In the genomic region with DNA sequence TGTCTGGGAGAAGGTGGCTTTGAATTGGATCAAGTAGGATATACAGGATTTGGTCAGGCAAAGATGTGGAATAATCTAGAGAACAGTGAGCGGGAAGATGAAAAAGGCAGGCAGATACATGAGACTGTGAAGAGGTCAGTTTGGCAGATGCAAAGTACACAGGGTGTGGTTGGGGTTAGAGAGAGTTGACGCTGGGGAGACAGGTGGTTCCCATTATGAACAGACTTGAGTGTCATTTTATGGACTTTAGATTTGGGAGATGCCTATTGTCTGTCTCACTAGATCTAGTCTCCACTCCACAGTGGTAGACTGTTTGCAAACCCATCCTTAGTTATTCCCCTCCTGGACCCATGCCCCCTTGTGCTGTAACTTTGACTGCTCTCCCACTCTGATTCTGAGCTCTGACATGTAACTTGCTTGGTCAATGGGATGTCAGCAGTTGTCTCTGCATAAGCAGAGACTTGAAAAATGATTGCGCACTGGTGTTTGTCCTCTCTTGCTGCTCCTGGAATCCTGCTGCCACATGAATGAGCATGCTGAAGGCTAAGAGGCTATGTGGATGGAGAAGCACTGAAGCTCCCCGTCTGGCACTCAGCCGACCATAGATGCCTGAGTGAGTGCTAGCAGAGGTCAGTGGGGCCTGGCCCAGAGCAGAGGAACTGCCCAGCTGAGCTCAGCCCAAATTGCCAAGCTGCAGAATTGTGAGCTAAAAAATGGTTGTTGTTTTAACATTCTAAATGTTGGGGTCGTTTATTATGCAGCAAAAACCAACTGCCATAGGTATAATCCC, we compare ENCODE assay signal across 16 cellular contexts.
DNase-seq lines count a peak whose midpoint lies in the region; ATAC-seq, FAIRE-seq and TF ChIP-seq lines count a peak whose summit lies in the region.
"Had no signal": no experiment of that assay in that cellular context is flagged by ENCODE, and none has a peak within 500 bp of the region (broad histone marks: within the 10 kb centered on the region; RNA-seq: fewer than 3 reads in every experiment).

No MANE protein-coding gene starts in this region.

- CTCF ChIA-PET in HCT116 (lab: Charles Lee): no interaction called here

- H3K36me3 ChIP-seq in HCT116 (ENCODE audit: control insufficient read depth in 1 of 2, insufficient read depth in 2 of 2, low read length in 2 of 2) (no peaks in the 10 kb centered on the region), bronchial epithelial cell (ENCODE audit: control insufficient read depth, insufficient read depth, low read length) (no peaks in the 10 kb centered on the region), mucosa of rectum (ENCODE audit: control insufficient read depth in 2 of 2, insufficient read depth in 2 of 2, low read length in 2 of 2) (no peaks in the 10 kb centered on the region)

- H3K4me1 ChIP-seq in HCT116 (ENCODE audit: control insufficient read depth in 1 of 2, insufficient read depth in 2 of 2, low read length in 2 of 2): peaks cover 3 to 17% of the 10 kb centered on the region in 2 experiments; a peak in 2 of 4 replicates
- peaks cover 16% of the 10 kb centered on the region in 2 donors for H3K4me1 ChIP-seq in mucosa of rectum (ENCODE audit: control insufficient read depth in 2 of 2, insufficient read depth in 2 of 2, low read length in 2 of 2)

- H3K9me3 ChIP-seq in HCT116 (ENCODE audit: control insufficient read depth in 1 of 2, insufficient read depth in 1 of 2, low read depth in 1 of 2, low read length in 2 of 2) (no peaks in the 10 kb centered on the region), mucosa of rectum (ENCODE audit: control insufficient read depth in 2 of 2, low read length in 2 of 2) (no peaks in the 10 kb centered on the region)

- BruUV-seq in HCT116 (replicated peaks; lab: Mats Ljungman, UMichigan): no TSS peak

- H3K9ac ChIP-seq in HCT116 (ENCODE audit: low read length) (no peak overlapping the region), mucosa of rectum (ENCODE audit: low read depth in 1 of 2, low read length in 2 of 2) (no peak overlapping the region)

- intact Hi-C loops in HCT116 (cut with micrococcal nuclease): no loop called here

- peak; percentile 70 for DNase-seq in AG10803 (ENCODE audit: low read depth)
- DNase-seq in HCT116 (ENCODE audit: low read depth, low spot score): no peak
- no peak for DNase-seq in bronchial epithelial cell (ENCODE audit: low read depth)
- DNase-seq in H54 (ENCODE audit: insufficient read length, low spot score): no peak
- no peak for DNase-seq in amygdala (lab: John Stamatoyannopoulos, UW)
- no peak for DNase-seq in GM19239 (ENCODE audit: insufficient read length, low spot score)
- DNase-seq in substantia nigra (lab: John Stamatoyannopoulos, UW): no peak
- DNase-seq: activated CD8-positive, alpha-beta T cell treated with anti-CD3 and anti-CD28 coated beads for 36 hours; cortex of kidney; DND-41; HCEC 1CT; NCI-H2227 treated with DMSO at 0.1 percent for 48 hours; stimulated activated naive CD8-positive, alpha-beta T cell treated with anti-CD3 and anti-CD28 coated beads, Interleukin-15, Interleukin-2, amounts not matched to agents 100 U/mL and 50 U/mL, for 24 hours had no signal

- H2AFZ ChIP-seq in HCT116 (ENCODE audit: low read depth, low read length, poor library complexity, severe bottlenecking): no peak overlapping the region

- no peak for TF ChIP-seq RAD21 in HCT116 (IDR thresholded peaks at IDR 0.05; ENCODE audit: low read depth)

- TF ChIP-seq CTCF in AG10803 (conservative IDR thresholded peaks at IDR 0.05; ENCODE audit: low read length) (no peak), HCT116 (IDR thresholded peaks at IDR 0.05 in 2 of 3, conservative IDR thresholded peaks at IDR 0.05 in 1 of 3; ENCODE audit: borderline replicate concordance in 1 of 3, insufficient read depth in 1 of 3, low read depth in 2 of 3, low read length in 2 of 3) (no peak), bronchial epithelial cell (IDR thresholded peaks at IDR 0.05; ENCODE audit: insufficient read depth, low read length, severe bottlenecking) (no peak)

- 0 out of 2 replicates have a peak overlapping the region, but pooled peaks have one; percentile 1 for H3K4me2 ChIP-seq in HCT116 (ENCODE audit: low read length)

- no peaks in the 10 kb centered on the region for H3K9me2 ChIP-seq in HCT116 (ENCODE audit: insufficient read depth)

- POLR2A ChIA-PET in HCT116 (lab: Charles Lee): no interaction called here

- TF ChIP-seq POLR2A in HCT116 (IDR thresholded peaks at IDR 0.05; ENCODE audit: borderline replicate concordance, extremely low read depth, insufficient read depth, insufficient read length) (no peak), H54 (IDR thresholded peaks at IDR 0.05; ENCODE audit: low read depth, low read length) (no peak)

- no peak for ATAC-seq in HCT116
- ATAC-seq: activated CD8-positive, alpha-beta T cell treated with anti-CD3 and anti-CD28 coated beads for 36 hours; K562; stimulated activated naive CD8-positive, alpha-beta T cell treated with anti-CD3 and anti-CD28 coated beads, Interleukin-15, Interleukin-2, amounts not matched to agents 100 U/mL and 50 U/mL, for 24 hours had no signal

- H3K27ac ChIP-seq in HCT116 (ENCODE audit: low read depth, low read length) (no peak overlapping the region), mucosa of rectum (ENCODE audit: low read depth in 2 of 2, low read length in 2 of 2) (peak overlapping the region; percentile 19 to 56), substantia nigra (ENCODE audit: low read depth, low read length, poor library complexity, severe bottlenecking) (no peak overlapping the region)

- H3K27me3 ChIP-seq in HCT116 (ENCODE audit: insufficient read depth, low read length): no peaks in the 10 kb centered on the region
- peaks cover 7% of the 10 kb centered on the region for H3K27me3 ChIP-seq in bronchial epithelial cell (ENCODE audit: control insufficient read depth, insufficient read depth, low read length)
- peaks cover 0 to 2% of the 10 kb centered on the region in 2 donors for H3K27me3 ChIP-seq in mucosa of rectum (ENCODE audit: control insufficient read depth in 2 of 2, insufficient read depth in 2 of 2, low read length in 2 of 2)

- FAIRE-seq in bronchial epithelial cell (lab: Jason Lieb, UNC) (peak; percentile 7), H54 (lab: Jason Lieb, UNC) (no peak), GM19239 (lab: Jason Lieb, UNC) (no peak)
- FAIRE-seq: K562 had no signal

- no peaks in the 10 kb centered on the region for H4K20me1 ChIP-seq in HCT116 (ENCODE audit: insufficient read depth)

- no peak overlapping the region for H3K4me3 ChIP-seq in AG10803 (ENCODE audit: low read length)
- no peak overlapping the region for H3K4me3 ChIP-seq in HCT116 (replicated peaks in 1 of 2; ENCODE audit: low read depth in 1 of 2, low read length in 2 of 2)
- H3K4me3 ChIP-seq in bronchial epithelial cell (ENCODE audit: low read depth, low read length): no peak overlapping the region
- H3K4me3 ChIP-seq in mucosa of rectum (ENCODE audit: low read length in 2 of 2): no peak overlapping the region
- H3K4me3 ChIP-seq: K562, skin epidermis had no signal

- no peaks in the 10 kb centered on the region for H3K79me2 ChIP-seq in HCT116 (ENCODE audit: insufficient read depth, low read length)

- RAD21 ChIA-PET in HCT116 (lab: Charles Lee; ENCODE audit: low non-redundant PET in 1 of 2, low total read pairs in 2 of 2, uncharacterized antibody in 2 of 2, unreplicated experiment in 2 of 2): no interaction called here

TF ChIP-seq in HCT116, 20 proteins besides CTCF, POLR2A, EP300 and RAD21:
- TF ChIP-seq TCF7L2 (IDR thresholded peaks at IDR 0.05; ENCODE audit: borderline replicate concordance, extremely low read depth, insufficient read depth, insufficient read length) (no peak), POLR2AphosphoS5 (IDR thresholded peaks at IDR 0.05; ENCODE audit: low read depth, low read length) (no peak), SIN3A (IDR thresholded peaks at IDR 0.05; ENCODE audit: low read depth) (no peak), EZH2 (IDR thresholded peaks at IDR 0.05) (no peak), REST (IDR thresholded peaks at IDR 0.05; ENCODE audit: low read depth) (no peak), SP1 (IDR thresholded peaks at IDR 0.05; ENCODE audit: low read depth) (no peak), JUND (IDR thresholded peaks at IDR 0.05) (no peak)

Comparison
In these comparisons a context has a peak if more than half of its experiments do, and no peak if none do; other contexts are left out.
1. H3K27ac ChIP-seq: peak in mucosa of rectum (2 of 2); none in HCT116 (single experiment) and substantia nigra (single experiment).